7 cellular contexts compared by ENCODE assay signal in the genomic region with DNA sequence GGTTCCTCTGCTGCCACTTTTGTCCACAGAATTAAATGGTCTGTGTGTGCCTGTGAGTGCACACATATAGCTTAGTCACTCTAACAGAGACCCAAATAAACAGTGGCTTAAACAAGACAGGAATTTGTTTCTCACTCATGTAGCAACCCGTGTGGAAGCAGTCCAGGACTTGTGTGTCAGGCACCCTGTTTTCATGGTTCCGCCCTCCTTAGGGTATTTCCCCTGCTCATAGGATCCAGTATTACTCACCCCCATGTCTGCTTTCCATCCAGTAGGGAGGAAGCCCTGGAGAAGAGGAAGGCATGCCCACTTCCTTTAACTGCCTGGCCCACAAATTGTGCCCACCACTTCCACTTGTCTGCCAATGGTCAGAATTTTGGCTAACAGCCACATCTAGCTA. TPM values are rescaled to one million over a fixed set of nuclear protein-coding genes. Genes with fewer than 3 reads are reported as not detected.
DNase-seq lines count a peak whose midpoint lies in the region; ATAC-seq and TF ChIP-seq lines count a peak whose summit lies in the region.

No MANE protein-coding gene starts in this region.

- H3K36me3 Mint-ChIP-seq in stimulated activated effector memory CD8-positive, alpha-beta T cell treated with anti-CD3 and anti-CD28 coated beads, Interleukin-12 subunit alpha, Interleukin-12 subunit beta, amount 100 ng/mL, for 72 hours = no peaks in the 10 kb centered on the region

- H3K4me1 ChIP-seq in RWPE2 (ENCODE audit: insufficient read depth, poor library complexity, severe bottlenecking) = peaks cover 31% of the 10 kb centered on the region

- ATAC-seq in RWPE2 (ENCODE audit: low read depth) (peak; percentile 99), GM21576 (IDR thresholded peaks at IDR 0.05; ENCODE audit: unreplicated experiment) (no peak)
- ATAC-seq in stimulated activated effector memory CD8-positive, alpha-beta T cell treated with anti-CD3 and anti-CD28 coated beads, Interleukin-12 subunit alpha, Interleukin-12 subunit beta, amount 100 ng/mL, for 72 hours = peak; percentile 52

- H3K4me3 Mint-ChIP-seq in stimulated activated effector memory CD8-positive, alpha-beta T cell treated with anti-CD3 and anti-CD28 coated beads, Interleukin-12 subunit alpha, Interleukin-12 subunit beta, amount 100 ng/mL, for 72 hours = no peak overlapping the region

- TF ChIP-seq CTCF in RWPE2 (IDR thresholded peaks at IDR 0.05; ENCODE audit: poor library complexity, severe bottlenecking) (no peak), foreskin fibroblast (IDR thresholded peaks at IDR 0.05; ENCODE audit: low read depth, low read length) (no peak)

- no peak overlapping the region for H3K27ac Mint-ChIP-seq in stimulated activated effector memory CD8-positive, alpha-beta T cell treated with anti-CD3 and anti-CD28 coated beads, Interleukin-12 subunit alpha, Interleukin-12 subunit beta, amount 100 ng/mL, for 72 hours

- H3K27me3 ChIP-seq in RWPE2 (ENCODE audit: insufficient read depth, poor library complexity, severe bottlenecking) = no peaks in the 10 kb centered on the region

- H3K27ac ChIP-seq in RWPE2 (ENCODE audit: poor library complexity, severe bottlenecking) = peak overlapping the region; percentile 61

- no peaks in the 10 kb centered on the region for H3K9me3 ChIP-seq in RWPE2 (ENCODE audit: severe bottlenecking)

- H3K36me3 ChIP-seq in RWPE2 (ENCODE audit: low read depth) = 0 out of 2 replicates have a peak, but pooled peaks cover 7% of the 10 kb centered on the region

- H3K4me1 Mint-ChIP-seq in stimulated activated effector memory CD8-positive, alpha-beta T cell treated with anti-CD3 and anti-CD28 coated beads, Interleukin-12 subunit alpha, Interleukin-12 subunit beta, amount 100 ng/mL, for 72 hours = no peaks in the 10 kb centered on the region

- H3K9me3 Mint-ChIP-seq in stimulated activated effector memory CD8-positive, alpha-beta T cell treated with anti-CD3 and anti-CD28 coated beads, Interleukin-12 subunit alpha, Interleukin-12 subunit beta, amount 100 ng/mL, for 72 hours = no peaks in the 10 kb centered on the region

- DNase-seq in H4 (ENCODE audit: low spot score) (peak; percentile 96), RWPE2 (ENCODE audit: low spot score) (peak; percentile 80), foreskin fibroblast (peak; percentile 94 to 98), NCI-H748 (lab: John Stamatoyannopoulos, UW; ENCODE audit: unreplicated experiment) (no peak)
- DNase-seq in stimulated activated effector memory CD8-positive, alpha-beta T cell treated with anti-CD3 and anti-CD28 coated beads, Interleukin-12 subunit alpha, Interleukin-12 subunit beta, amount 100 ng/mL, for 72 hours (ENCODE audit: low spot score in 2 of 2) = no peak
- no peak for DNase-seq in effector CD8-positive, alpha-beta T cell (lab: John Stamatoyannopoulos, UW)

- no peak overlapping the region for H3K4me3 ChIP-seq in RWPE2 (ENCODE audit: severe bottlenecking)
- no peak overlapping the region for H3K4me3 ChIP-seq in foreskin fibroblast (ENCODE audit: low read depth in 1 of 2, low read length in 2 of 2)

RNA-seq across cellular contexts. Expression of a gene that starts 41.3 kb away (rescaled TPM):
- not detected in 2 replicates for total RNA-seq in H4 (2014; rRNA removed; shearing (Covaris generic))

Comparison
In these comparisons a context has a peak if more than half of its experiments do, and no peak if none do; other contexts are left out.
1. DNase-seq: peak in H4 (single experiment), RWPE2 (single experiment) and foreskin fibroblast (2 of 2); none in stimulated activated effector memory CD8-positive, alpha-beta T cell treated with anti-CD3 and anti-CD28 coated beads, Interleukin-12 subunit alpha, Interleukin-12 subunit beta, amount 100 ng/mL, for 72 hours (0 of 2), NCI-H748 (single experiment) and effector CD8-positive, alpha-beta T cell (single experiment).